Comparison of ENCODE assay signal across 12 cellular contexts in genomic region chr11:47178305-47178704, GRCh38. TPM values are rescaled to one million over a fixed set of nuclear protein-coding genes. Genes with fewer than 3 reads are reported as not detected.
A peak's percentile ranks its signal among the peaks of the same experiment; 100 is the strongest.
DNase-seq lines count a peak whose midpoint lies in the region; ATAC-seq and TF ChIP-seq lines count a peak whose summit lies in the region.
"Had no signal": no experiment of that assay in that cellular context is flagged by ENCODE, and none has a peak within 500 bp of the region (broad histone marks: within the 10 kb centered on the region; RNA-seq: fewer than 3 reads in every experiment).

No MANE protein-coding gene starts in this region.

- H3K4me1 Mint-ChIP-seq in activated naive CD8-positive, alpha-beta T cell treated with anti-CD3 and anti-CD28 coated beads, Interleukin-2, amount 10 ng/mL, durations not matched to agents 7 days and 5 days, result peaks cover 22% of the 10 kb centered on the region
- H3K4me1 Mint-ChIP-seq in activated naive CD8-positive, alpha-beta T cell treated with anti-CD3 and anti-CD28 coated beads, Interleukin-2, amount 50 U/mL, for 24 hours, result peaks cover 31% of the 10 kb centered on the region
- H3K4me1 Mint-ChIP-seq in natural killer cell, result peaks cover 24 to 33% of the 10 kb centered on the region in 2 donors
- H3K4me1 Mint-ChIP-seq in endothelial cell (ENCODE audit: unreplicated experiment), result peaks cover 19% of the 10 kb centered on the region

- no peaks in the 10 kb centered on the region for H3K9me3 ChIP-seq in transverse colon

- H3K4me3 ChIP-seq in transverse colon, result no peak overlapping the region

- no peak for ATAC-seq in activated naive CD8-positive, alpha-beta T cell treated with anti-CD3 and anti-CD28 coated beads, Interleukin-2, amount 10 ng/mL, durations not matched to agents 7 days and 5 days (ENCODE audit: low read depth)
- no peak for ATAC-seq in activated naive CD8-positive, alpha-beta T cell treated with anti-CD3 and anti-CD28 coated beads, Interleukin-2, amount 50 U/mL, for 24 hours
- no peak for ATAC-seq in natural killer cell

- DNase-seq in activated naive CD8-positive, alpha-beta T cell treated with anti-CD3 and anti-CD28 coated beads, Interleukin-2, amount 10 ng/mL, durations not matched to agents 7 days and 5 days, result no peak
- DNase-seq in activated naive CD8-positive, alpha-beta T cell treated with anti-CD3 and anti-CD28 coated beads, Interleukin-2, amount 50 U/mL, for 24 hours, result no peak
- DNase-seq in caudate nucleus (lab: John Stamatoyannopoulos, UW) (no peak), natural killer cell (no peak), transverse colon (no peak), hippocampal formation (lab: John Stamatoyannopoulos, UW) (no peak), endothelial cell (ENCODE audit: low spot score) (no peak), NCI-H1436 (lab: John Stamatoyannopoulos, UW) (no peak)
- DNase-seq: ACHN, NCI-H2081, retina had no signal

- H3K27me3 Mint-ChIP-seq in activated naive CD8-positive, alpha-beta T cell treated with anti-CD3 and anti-CD28 coated beads, Interleukin-2, amount 10 ng/mL, durations not matched to agents 7 days and 5 days, result no peaks in the 10 kb centered on the region
- H3K27me3 Mint-ChIP-seq in activated naive CD8-positive, alpha-beta T cell treated with anti-CD3 and anti-CD28 coated beads, Interleukin-2, amount 50 U/mL, for 24 hours, result peaks cover 3% of the 10 kb centered on the region
- H3K27me3 Mint-ChIP-seq in natural killer cell (ENCODE audit: low read depth in 2 of 2) (peaks cover 0 to 3% of the 10 kb centered on the region in 2 donors), endothelial cell (ENCODE audit: unreplicated experiment) (peaks cover 17% of the 10 kb centered on the region)

- H3K27ac Mint-ChIP-seq in activated naive CD8-positive, alpha-beta T cell treated with anti-CD3 and anti-CD28 coated beads, Interleukin-2, amount 10 ng/mL, durations not matched to agents 7 days and 5 days, result peak overlapping the region; percentile 100
- H3K27ac Mint-ChIP-seq in activated naive CD8-positive, alpha-beta T cell treated with anti-CD3 and anti-CD28 coated beads, Interleukin-2, amount 50 U/mL, for 24 hours, result no peak overlapping the region
- peak overlapping the region; percentile 96 for H3K27ac Mint-ChIP-seq in natural killer cell
- no peak overlapping the region for H3K27ac Mint-ChIP-seq in endothelial cell (ENCODE audit: unreplicated experiment)

- no peak for TF ChIP-seq EP300 in transverse colon (IDR thresholded peaks at IDR 0.05; ENCODE audit: low read depth)

- no peaks in the 10 kb centered on the region for H3K27me3 ChIP-seq in transverse colon

- H3K4me1 ChIP-seq in transverse colon, result peaks cover 15 to 27% (median 20%) of the 10 kb centered on the region in 4 donors

- H3K4me3 Mint-ChIP-seq in activated naive CD8-positive, alpha-beta T cell treated with anti-CD3 and anti-CD28 coated beads, Interleukin-2, amount 10 ng/mL, durations not matched to agents 7 days and 5 days, result no peak overlapping the region
- no peak overlapping the region for H3K4me3 Mint-ChIP-seq in activated naive CD8-positive, alpha-beta T cell treated with anti-CD3 and anti-CD28 coated beads, Interleukin-2, amount 50 U/mL, for 24 hours
- H3K4me3 Mint-ChIP-seq in natural killer cell (no peak overlapping the region), endothelial cell (ENCODE audit: unreplicated experiment) (no peak overlapping the region)

- peaks cover 0 to 15% (median 0%) of the 10 kb centered on the region in 4 donors for H3K36me3 ChIP-seq in transverse colon

- POLR2A ChIA-PET in activated naive CD8-positive, alpha-beta T cell treated with anti-CD3 and anti-CD28 coated beads, Interleukin-2, amount 10 ng/mL, durations not matched to agents 7 days and 5 days (lab: Charles Lee), result interaction anchor here (0.9 to 6.3 kb wide), 5 partner anchors 9 to 92 kb away, joined by 3 to 53 read pairs (median 3); partner anchors contain the start of genes DDB2 and MADD

- H3K9me3 Mint-ChIP-seq in activated naive CD8-positive, alpha-beta T cell treated with anti-CD3 and anti-CD28 coated beads, Interleukin-2, amount 10 ng/mL, durations not matched to agents 7 days and 5 days, result no peaks in the 10 kb centered on the region
- H3K9me3 Mint-ChIP-seq in activated naive CD8-positive, alpha-beta T cell treated with anti-CD3 and anti-CD28 coated beads, Interleukin-2, amount 50 U/mL, for 24 hours, result no peaks in the 10 kb centered on the region
- H3K9me3 Mint-ChIP-seq in natural killer cell (no peaks in the 10 kb centered on the region), endothelial cell (ENCODE audit: unreplicated experiment) (no peaks in the 10 kb centered on the region)
- H3K9me3 Mint-ChIP-seq: T-helper 2 cell treated with Interferon-gamma antibody and Interleukin-4, amounts not matched to agents 5 μg/mL and 100 μg/mL, for 36 hours had no signal

- no peak for TF ChIP-seq CTCF in natural killer cell (IDR thresholded peaks at IDR 0.05)
- no peak for TF ChIP-seq CTCF in transverse colon (IDR thresholded peaks at IDR 0.05)
- TF ChIP-seq CTCF in endothelial cell (IDR thresholded peaks at IDR 0.05; ENCODE audit: unreplicated experiment), result no peak

- no peak for TF ChIP-seq POLR2A in transverse colon (IDR thresholded peaks at IDR 0.05)

- intact Hi-C loops in natural killer cell (cut with micrococcal nuclease) (loop anchor here (10.0 kb wide), 1 partner anchor 226 kb away; the partner anchor contains the start of gene SLC39A13), transverse colon (cut with DNase I; ENCODE audit: low total_unique reads) (loop anchor here (5.0 to 10.0 kb wide), 2 partner anchors 56 to 179 kb away; no protein-coding TSS in a partner anchor)

- WGBS in transverse colon (ENCODE audit: low coverage in 1 of 2), 2 donors, result 87 to 100% methylated on average over 2 to 6 of the region's 11 CpGs

- in situ Hi-C loops in transverse colon (cut with MboI; ENCODE audit: low pct_ligation_motif_present in 1 of 4, low pct_unique_long_range_greater_than_20kb in 1 of 4, low sequenced_read_pairs in 3 of 4), result loop anchor here in 3 of 4 donors (5.0 to 25.0 kb wide), 3 partner anchors 79 to 184 kb away; partner anchors contain the start of genes MYBPC3 (in 1 of the 3) and NR1H3 (in 1 of the 3)

- H3K36me3 Mint-ChIP-seq in activated naive CD8-positive, alpha-beta T cell treated with anti-CD3 and anti-CD28 coated beads, Interleukin-2, amount 10 ng/mL, durations not matched to agents 7 days and 5 days, result peaks cover 5% of the 10 kb centered on the region
- peaks cover 8% of the 10 kb centered on the region for H3K36me3 Mint-ChIP-seq in activated naive CD8-positive, alpha-beta T cell treated with anti-CD3 and anti-CD28 coated beads, Interleukin-2, amount 50 U/mL, for 24 hours (ENCODE audit: low read depth)
- H3K36me3 Mint-ChIP-seq in natural killer cell (no peaks in the 10 kb centered on the region), endothelial cell (ENCODE audit: low read depth, unreplicated experiment) (peaks cover 14% of the 10 kb centered on the region)

- H3K27ac ChIP-seq in caudate nucleus (ENCODE audit: low read depth, low read length) (peak overlapping the region; percentile 100), transverse colon (peak overlapping the region; percentile 91 to 99 (median 95))

RNA-seq across cellular contexts. Expression of gene ARFGAP2, which starts 1.6 kb away (rescaled TPM):
- 100 to 1,000 TPM; 108 to 113 TPM for total RNA-seq in activated naive CD8-positive, alpha-beta T cell treated with anti-CD3 and anti-CD28 coated beads, Interleukin-2, amount 10 ng/mL, durations not matched to agents 7 days and 5 days
- total RNA-seq in natural killer cell (100 to 1,000 TPM; 199 to 236 (median 228) TPM), transverse colon (100 to 1,000 TPM; 123 to 213 (median 132) TPM), endothelial cell (ENCODE audit: unreplicated experiment) (78.7 TPM)

RNA-seq across cellular contexts. Expression of gene PACSIN3, which starts 7.9 kb away (rescaled TPM):
- 1 to 10 TPM; 1.1 to 1.3 TPM for total RNA-seq in activated naive CD8-positive, alpha-beta T cell treated with anti-CD3 and anti-CD28 coated beads, Interleukin-2, amount 10 ng/mL, durations not matched to agents 7 days and 5 days
- 1 to 10 TPM in 1 of 3 donors, not detected in 2; 1.3 TPM for total RNA-seq in natural killer cell
- total RNA-seq in transverse colon, result 10 to 100 TPM in 2 of 4 donors, 1 to 10 TPM in 2; 1.2 to 13.9 (median 9.8) TPM
- 10.7 TPM for total RNA-seq in endothelial cell (ENCODE audit: unreplicated experiment)

RNA-seq across cellular contexts. Expression of gene DDB2, which starts 36.5 kb away (rescaled TPM):
- total RNA-seq in activated naive CD8-positive, alpha-beta T cell treated with anti-CD3 and anti-CD28 coated beads, Interleukin-2, amount 10 ng/mL, durations not matched to agents 7 days and 5 days, result 100 to 1,000 TPM; 178 to 181 TPM
- 10 to 100 TPM; 66.0 to 75.4 (median 67.8) TPM for total RNA-seq in natural killer cell
- 10 to 100 TPM in 3 of 4 donors, 1 to 10 TPM in 1; 8.6 to 45.4 (median 28.6) TPM for total RNA-seq in transverse colon
- 64.4 TPM for total RNA-seq in endothelial cell (ENCODE audit: unreplicated experiment)

Comparison
In these comparisons a context has a peak if more than half of its experiments do, and no peak if none do; other contexts are left out.
1. H3K27ac Mint-ChIP-seq: peak in activated naive CD8-positive, alpha-beta T cell treated with anti-CD3 and anti-CD28 coated beads, Interleukin-2, amount 10 ng/mL, durations not matched to agents 7 days and 5 days (single experiment) and natural killer cell (2 of 2); none in activated naive CD8-positive, alpha-beta T cell treated with anti-CD3 and anti-CD28 coated beads, Interleukin-2, amount 50 U/mL, for 24 hours (single experiment) and endothelial cell (single experiment).